In genomic region chrX:54494166-54494969, GRCh38 we compare ENCODE assay signal across 8 cellular contexts. TPM values are rescaled to one million over a fixed set of nuclear protein-coding genes. Genes with fewer than 3 reads are reported as not detected.
DNase-seq lines count a peak whose midpoint lies in the region; ATAC-seq and TF ChIP-seq lines count a peak whose summit lies in the region.

No MANE protein-coding gene starts in this region.

- H3K4me2 ChIP-seq in smooth muscle cell, result peak overlapping the region; percentile 86

- ATAC-seq in HG03175 (IDR thresholded peaks at IDR 0.05; ENCODE audit: unreplicated experiment) (no peak), HG02852 (IDR thresholded peaks at IDR 0.05; ENCODE audit: unreplicated experiment) (no peak)

- H3K4me1 Mint-ChIP-seq in HFFc6 (ENCODE audit: low read depth), result peaks cover 65% of the 10 kb centered on the region
- peaks cover 6% of the 10 kb centered on the region for H3K4me1 Mint-ChIP-seq in activated T-helper 2 cell treated with anti-CD3 and anti-CD28 coated beads, Interferon-gamma antibody, Interleukin-2, Interleukin-4, amounts not matched to agents 10 μg/mL and 5 μg/mL and 100 μg/mL, durations not matched to agents 14 hours and 24 hours and 36 hours (ENCODE audit: low read depth)

- H4K20me1 ChIP-seq in smooth muscle cell (ENCODE audit: low read depth), result peaks cover 4% of the 10 kb centered on the region

- peak overlapping the region; percentile 92 for H3K4me3 Mint-ChIP-seq in HFFc6
- peak overlapping the region; percentile 52 for H3K4me3 Mint-ChIP-seq in activated T-helper 2 cell treated with anti-CD3 and anti-CD28 coated beads, Interferon-gamma antibody, Interleukin-2, Interleukin-4, amounts not matched to agents 10 μg/mL and 5 μg/mL and 100 μg/mL, durations not matched to agents 14 hours and 24 hours and 36 hours (ENCODE audit: low read depth)

- H3F3A ChIP-seq in smooth muscle cell (ENCODE audit: low read depth), result no peaks in the 10 kb centered on the region

- H3K4me3 ChIP-seq in iPS-18c (ENCODE audit: insufficient read depth, low read depth, low read length) (peak overlapping the region; percentile 51), smooth muscle cell (peak overlapping the region; percentile 71)

- H3K9ac ChIP-seq in smooth muscle cell (ENCODE audit: low read depth), result peak overlapping the region; percentile 62

- H2AFZ ChIP-seq in smooth muscle cell (ENCODE audit: low read depth), result peak overlapping the region; percentile 43

- no peaks in the 10 kb centered on the region for H3K9me3 Mint-ChIP-seq in HFFc6
- no peaks in the 10 kb centered on the region for H3K9me3 Mint-ChIP-seq in activated T-helper 2 cell treated with anti-CD3 and anti-CD28 coated beads, Interferon-gamma antibody, Interleukin-2, Interleukin-4, amounts not matched to agents 10 μg/mL and 5 μg/mL and 100 μg/mL, durations not matched to agents 14 hours and 24 hours and 36 hours

- no peaks in the 10 kb centered on the region for H3K4me1 ChIP-seq in smooth muscle cell (ENCODE audit: low read depth)

- no peak for DNase-seq in HFFc6
- no peak for DNase-seq in activated T-helper 2 cell treated with anti-CD3 and anti-CD28 coated beads, Interferon-gamma antibody, Interleukin-2, Interleukin-4, amounts not matched to agents 10 μg/mL and 5 μg/mL and 100 μg/mL, durations not matched to agents 14 hours and 24 hours and 36 hours (ENCODE audit: low spot score)
- DNase-seq in smooth muscle cell (lab: John Stamatoyannopoulos, UW; ENCODE audit: unreplicated experiment), result no peak
- no peak for DNase-seq in NCI-H1436 treated with DMSO at 0.1 percent for 48 hours (lab: John Stamatoyannopoulos, UW)
- DNase-seq in NCI-H1694 (lab: John Stamatoyannopoulos, UW), result no peak

- no peaks in the 10 kb centered on the region for H3K27me3 Mint-ChIP-seq in HFFc6 (ENCODE audit: insufficient read depth)
- H3K27me3 Mint-ChIP-seq in activated T-helper 2 cell treated with anti-CD3 and anti-CD28 coated beads, Interferon-gamma antibody, Interleukin-2, Interleukin-4, amounts not matched to agents 10 μg/mL and 5 μg/mL and 100 μg/mL, durations not matched to agents 14 hours and 24 hours and 36 hours (ENCODE audit: low read depth), result peaks cover 49% of the 10 kb centered on the region

- peaks cover 56% of the 10 kb centered on the region for H3K79me2 ChIP-seq in smooth muscle cell (ENCODE audit: low read depth)

- intact Hi-C loops in activated T-helper 2 cell treated with anti-CD3 and anti-CD28 coated beads, Interferon-gamma antibody, Interleukin-2, Interleukin-4, amounts not matched to agents 10 μg/mL and 5 μg/mL and 100 μg/mL, durations not matched to agents 14 hours and 24 hours and 36 hours (cut with micrococcal nuclease), result no loop called here

- TF ChIP-seq CTCF in HFFc6 (IDR thresholded peaks at IDR 0.05), result no peak
- no peak for TF ChIP-seq CTCF in smooth muscle cell (IDR thresholded peaks at IDR 0.05; ENCODE audit: borderline replicate concordance, insufficient read depth, poor library complexity, severe bottlenecking)

- H3K27ac Mint-ChIP-seq in HFFc6, result peak overlapping the region; percentile 85
- H3K27ac Mint-ChIP-seq in activated T-helper 2 cell treated with anti-CD3 and anti-CD28 coated beads, Interferon-gamma antibody, Interleukin-2, Interleukin-4, amounts not matched to agents 10 μg/mL and 5 μg/mL and 100 μg/mL, durations not matched to agents 14 hours and 24 hours and 36 hours, result no peak overlapping the region

- H3K9me3 ChIP-seq in iPS-18c (ENCODE audit: control insufficient read depth, insufficient read depth, low read length) (peaks cover 20% of the 10 kb centered on the region), smooth muscle cell (replicated peaks; ENCODE audit: low read depth) (no peaks in the 10 kb centered on the region)

- peak overlapping the region; percentile 35 for H3K27ac ChIP-seq in smooth muscle cell (ENCODE audit: low read depth)

- no peaks in the 10 kb centered on the region for H3K27me3 ChIP-seq in smooth muscle cell (ENCODE audit: low read depth)

- H3K36me3 Mint-ChIP-seq in HFFc6 (ENCODE audit: low read depth), result peaks cover 7% of the 10 kb centered on the region
- no peaks in the 10 kb centered on the region for H3K36me3 Mint-ChIP-seq in activated T-helper 2 cell treated with anti-CD3 and anti-CD28 coated beads, Interferon-gamma antibody, Interleukin-2, Interleukin-4, amounts not matched to agents 10 μg/mL and 5 μg/mL and 100 μg/mL, durations not matched to agents 14 hours and 24 hours and 36 hours (ENCODE audit: low read depth)

- WGBS in smooth muscle cell (ENCODE audit: low lambda C conversion rate), result 63% methylated on average over 9 of the region's 9 CpGs

- no peaks in the 10 kb centered on the region for H3K36me3 ChIP-seq in smooth muscle cell (ENCODE audit: low read depth)

RNA-seq across cellular contexts. Expression of gene FGD1, which starts 1.7 kb away (rescaled TPM):
- 10 to 100 TPM; 16.2 to 19.8 (median 17.9) TPM for total RNA-seq in HFFc6 (2021; fragmentation: NEBNext Ultra II Directional; extraction: Animal tissue kit (Norgen Biotek cat#: 25700))
- 0.11 and 0.28 TPM in 2 replicates for total RNA-seq in activated T-helper 2 cell treated with anti-CD3 and anti-CD28 coated beads, Interferon-gamma antibody, Interleukin-2, Interleukin-4, amounts not matched to agents 10 μg/mL and 5 μg/mL and 100 μg/mL, durations not matched to agents 14 hours and 24 hours and 36 hours
- 7.8 and 10.8 TPM in 2 replicates for total RNA-seq in smooth muscle cell
- 16.5 and 23.5 TPM in 2 replicates for polyA plus RNA-seq in smooth muscle cell

RNA-seq across cellular contexts. Expression of gene GNL3L, which starts 35.7 kb away (rescaled TPM):
- total RNA-seq in HFFc6 (2021; fragmentation: NEBNext Ultra II Directional; extraction: Animal tissue kit (Norgen Biotek cat#: 25700)), result 10 to 100 TPM; 42.4 to 49.2 (median 44.4) TPM
- 63.6 and 64.5 TPM in 2 replicates for total RNA-seq in activated T-helper 2 cell treated with anti-CD3 and anti-CD28 coated beads, Interferon-gamma antibody, Interleukin-2, Interleukin-4, amounts not matched to agents 10 μg/mL and 5 μg/mL and 100 μg/mL, durations not matched to agents 14 hours and 24 hours and 36 hours
- total RNA-seq in smooth muscle cell, result 17.5 and 20.0 TPM in 2 replicates
- 4.3 and 7.8 TPM in 2 replicates for polyA plus RNA-seq in smooth muscle cell

RNA-seq across cellular contexts. Expression of gene TSR2, which starts 54.2 kb away (rescaled TPM):
- total RNA-seq in HFFc6 (2021; fragmentation: NEBNext Ultra II Directional; extraction: Animal tissue kit (Norgen Biotek cat#: 25700)), result 10 to 100 TPM; 31.0 to 35.0 (median 33.3) TPM
- total RNA-seq in activated T-helper 2 cell treated with anti-CD3 and anti-CD28 coated beads, Interferon-gamma antibody, Interleukin-2, Interleukin-4, amounts not matched to agents 10 μg/mL and 5 μg/mL and 100 μg/mL, durations not matched to agents 14 hours and 24 hours and 36 hours, result 36.8 and 37.7 TPM in 2 replicates
- 9.7 and 13.4 TPM in 2 replicates for total RNA-seq in smooth muscle cell
- 40.0 and 48.4 TPM in 2 replicates for polyA plus RNA-seq in smooth muscle cell
